In genomic region chr7:151081170-151082101, GRCh38 we compare ENCODE assay signal across 8 cellular contexts. TPM values are rescaled to one million over a fixed set of nuclear protein-coding genes. Genes with fewer than 3 reads are reported as not detected.
DNase-seq lines count a peak whose midpoint lies in the region; ATAC-seq and TF ChIP-seq lines count a peak whose summit lies in the region.

No MANE protein-coding gene starts in this region.

- no peak for TF ChIP-seq CTCF in A673 (conservative IDR thresholded peaks at IDR 0.05; ENCODE audit: low read depth, low read length)
- no peak for TF ChIP-seq CTCF in activated CD8-positive, alpha-beta T cell treated with anti-CD3 and anti-CD28 coated beads for 36 hours (IDR thresholded peaks at IDR 0.05)

- peaks cover 13% of the 10 kb centered on the region for H3K27me3 Mint-ChIP-seq in activated CD8-positive, alpha-beta T cell treated with anti-CD3 and anti-CD28 coated beads for 36 hours

- H3K27ac ChIP-seq in A673 (ENCODE audit: low read depth, low read length, poor library complexity, severe bottlenecking) = peak overlapping the region; percentile 95

- peak overlapping the region; percentile 99 for H3K9ac ChIP-seq in skeletal muscle satellite cell (ENCODE audit: low read depth, low read length)

- no TSS peak for BruUV-seq in A673 (replicated peaks; lab: Mats Ljungman, UMichigan)

- peak overlapping the region; percentile 76 for H3K27ac Mint-ChIP-seq in activated CD8-positive, alpha-beta T cell treated with anti-CD3 and anti-CD28 coated beads for 36 hours

- CTCF ChIA-PET in A673 (lab: Charles Lee) = no interaction called here
- CTCF ChIA-PET in activated CD8-positive, alpha-beta T cell treated with anti-CD3 and anti-CD28 coated beads for 36 hours (lab: Charles Lee) = interaction anchor here (1.0 to 3.7 kb wide), 4 partner anchors 9 to 64 kb away, joined by 3 to 38 read pairs (median 4); no protein-coding TSS in a partner anchor

- no peaks in the 10 kb centered on the region for H3K9me3 Mint-ChIP-seq in activated CD8-positive, alpha-beta T cell treated with anti-CD3 and anti-CD28 coated beads for 36 hours

- peak overlapping the region; percentile 99 for H3K4me3 ChIP-seq in A673 (ENCODE audit: low read depth, low read length, poor library complexity, severe bottlenecking)
- peak overlapping the region; percentile 95 for H3K4me3 ChIP-seq in H7 (ENCODE audit: insufficient read depth, low read depth, low read length)
- H3K4me3 ChIP-seq in skeletal muscle satellite cell (ENCODE audit: low read length) = peak overlapping the region; percentile 81

- POLR2A ChIA-PET in A673 (lab: Charles Lee; ENCODE audit: low non-redundant PET) = no interaction called here
- POLR2A ChIA-PET in activated CD8-positive, alpha-beta T cell treated with anti-CD3 and anti-CD28 coated beads for 36 hours (lab: Charles Lee) = interaction anchor here (1.2 kb wide), 1 partner anchor 13 kb away, joined by 3 read pairs; no protein-coding TSS in a partner anchor

- peak overlapping the region; percentile 99 for H3K4me2 ChIP-seq in skeletal muscle satellite cell (ENCODE audit: low read length)

- intact Hi-C loops in A673 (cut with micrococcal nuclease; ENCODE audit: unreplicated experiment) = no loop called here
- intact Hi-C loops in activated CD8-positive, alpha-beta T cell treated with anti-CD3 and anti-CD28 coated beads for 36 hours (cut with micrococcal nuclease) = loop anchor here (2.0 kb wide), 1 partner anchor 23 kb away; the partner anchor contains the start of gene SLC4A2
- intact Hi-C loops in left ventricle myocardium superior (cut with micrococcal nuclease) = no loop called here

- no peaks in the 10 kb centered on the region for H3K9me3 ChIP-seq in A673 (ENCODE audit: low read depth, low read length, poor library complexity, severe bottlenecking)
- H3K9me3 ChIP-seq in skeletal muscle satellite cell (replicated peaks; ENCODE audit: low read length) = no peaks in the 10 kb centered on the region

- ATAC-seq in activated CD8-positive, alpha-beta T cell treated with anti-CD3 and anti-CD28 coated beads for 36 hours = no peak
- peak; percentile 10 for ATAC-seq in left ventricle myocardium superior
- no peak for ATAC-seq in HG02678 (IDR thresholded peaks at IDR 0.05; ENCODE audit: unreplicated experiment)
- no peak for ATAC-seq in HG02938 (IDR thresholded peaks at IDR 0.05; ENCODE audit: unreplicated experiment)

- peak overlapping the region; percentile 99 for H3K4me3 Mint-ChIP-seq in activated CD8-positive, alpha-beta T cell treated with anti-CD3 and anti-CD28 coated beads for 36 hours

- H3K4me1 Mint-ChIP-seq in activated CD8-positive, alpha-beta T cell treated with anti-CD3 and anti-CD28 coated beads for 36 hours (ENCODE audit: low read depth) = peaks cover 39% of the 10 kb centered on the region

- H3K27me3 ChIP-seq in A673 (replicated peaks; ENCODE audit: insufficient read depth, low read depth, low read length, poor library complexity) = no peaks in the 10 kb centered on the region
- H3K27me3 ChIP-seq in H7 (ENCODE audit: control insufficient read depth, insufficient read depth, low read length) = peaks cover 5% of the 10 kb centered on the region; the same call in 1 of the 2 replicates
- no peaks in the 10 kb centered on the region for H3K27me3 ChIP-seq in skeletal muscle satellite cell (ENCODE audit: control insufficient read depth, insufficient read depth, low read length)

- peaks cover 10% of the 10 kb centered on the region for H3K36me3 ChIP-seq in A673 (ENCODE audit: insufficient read depth, low read length, poor library complexity, severe bottlenecking)
- H3K36me3 ChIP-seq in H7 (replicated peaks; ENCODE audit: control insufficient read depth, insufficient read depth, low read length) = no peaks in the 10 kb centered on the region; the same call in 1 of the 2 replicates
- H3K36me3 ChIP-seq in skeletal muscle satellite cell (ENCODE audit: insufficient read depth, low read length) = peaks cover 14% of the 10 kb centered on the region

- DNase-seq in A673 (ENCODE audit: low spot score) (no peak), H7 (peak; percentile 86), left ventricle myocardium superior (peak; percentile 66)
- no peak for DNase-seq in activated CD8-positive, alpha-beta T cell treated with anti-CD3 and anti-CD28 coated beads for 36 hours
- no peak for DNase-seq in stimulated activated CD4-positive, alpha-beta T cell treated with anti-CD3 and anti-CD28 coated beads, Interleukin-4, amount 100 ng/mL, for 4 hours

- H3K4me1 ChIP-seq in A673 (ENCODE audit: insufficient read depth, low read length, poor library complexity, severe bottlenecking) (peaks cover 45% of the 10 kb centered on the region), skeletal muscle satellite cell (ENCODE audit: control insufficient read depth, insufficient read depth, low read length) (peaks cover 45% of the 10 kb centered on the region)

- H3K36me3 Mint-ChIP-seq in activated CD8-positive, alpha-beta T cell treated with anti-CD3 and anti-CD28 coated beads for 36 hours (ENCODE audit: low read depth) = peaks cover 18% of the 10 kb centered on the region

RNA-seq across cellular contexts. Expression of gene FASTK, which starts 0.8 kb away (rescaled TPM):
- total RNA-seq in A673 (2021) (70.8 and 80.5 TPM in 2 replicates), left ventricle myocardium superior (79.4 TPM)
- 58.4 and 86.3 TPM in 2 replicates for total RNA-seq in H7 (2014; rRNA removed; shearing (Covaris generic))
- 10 to 100 TPM; 54.0 to 59.4 TPM for total RNA-seq in activated CD8-positive, alpha-beta T cell treated with anti-CD3 and anti-CD28 coated beads for 36 hours
- total RNA-seq in skeletal muscle satellite cell (2012; rRNA removed) = 58.3 and 85.2 TPM in 2 replicates

RNA-seq across cellular contexts. Expression of gene TMUB1, which starts 1.9 kb away (rescaled TPM):
- total RNA-seq in A673 (2021) (43.8 and 44.7 TPM in 2 replicates), left ventricle myocardium superior (38.7 TPM)
- total RNA-seq in H7 (2014; rRNA removed; shearing (Covaris generic)) = 67.4 and 73.4 TPM in 2 replicates
- 10 to 100 TPM; 59.7 to 64.2 TPM for total RNA-seq in activated CD8-positive, alpha-beta T cell treated with anti-CD3 and anti-CD28 coated beads for 36 hours
- 18.8 and 25.1 TPM in 2 replicates for total RNA-seq in skeletal muscle satellite cell (2012; rRNA removed)

RNA-seq across cellular contexts. Expression of gene AGAP3, which starts 4.8 kb away (rescaled TPM):
- total RNA-seq in A673 (2021) = 115 and 133 TPM in 2 replicates
- total RNA-seq in H7 (2014; rRNA removed; shearing (Covaris generic)) = 63.3 and 76.0 TPM in 2 replicates
- 10 to 100 TPM; 20.6 to 22.0 TPM for total RNA-seq in activated CD8-positive, alpha-beta T cell treated with anti-CD3 and anti-CD28 coated beads for 36 hours
- total RNA-seq in left ventricle myocardium superior = 69.7 TPM
- total RNA-seq in skeletal muscle satellite cell (2012; rRNA removed) = 60.1 and 66.2 TPM in 2 replicates

RNA-seq across cellular contexts. Expression of gene SLC4A2, which starts 22.0 kb away (rescaled TPM):
- 213 and 222 TPM in 2 replicates for total RNA-seq in A673 (2021)
- 85.7 and 105 TPM in 2 replicates for total RNA-seq in H7 (2014; rRNA removed; shearing (Covaris generic))
- 10 to 100 TPM; 42.7 to 46.1 TPM for total RNA-seq in activated CD8-positive, alpha-beta T cell treated with anti-CD3 and anti-CD28 coated beads for 36 hours
- total RNA-seq in left ventricle myocardium superior = 64.1 TPM
- 54.8 and 77.8 TPM in 2 replicates for total RNA-seq in skeletal muscle satellite cell (2012; rRNA removed)

RNA-seq across cellular contexts. Expression of gene CDK5, which starts 23.7 kb away (rescaled TPM):
- total RNA-seq in A673 (2021) (21.1 and 25.7 TPM in 2 replicates), left ventricle myocardium superior (8.1 TPM)
- total RNA-seq in H7 (2014; rRNA removed; shearing (Covaris generic)) = 24.3 and 36.9 TPM in 2 replicates
- total RNA-seq in activated CD8-positive, alpha-beta T cell treated with anti-CD3 and anti-CD28 coated beads for 36 hours = 10 to 100 TPM in 1 of 2 experiments, 1 to 10 TPM in 1; 9.9 to 10.4 TPM
- total RNA-seq in skeletal muscle satellite cell (2012; rRNA removed) = 15.7 and 18.1 TPM in 2 replicates

Comparison
In these comparisons a context has a peak if more than half of its experiments do, and no peak if none do; other contexts are left out.
1. DNase-seq: peak in H7 (single experiment) and left ventricle myocardium superior (single experiment); none in A673 (single experiment), activated CD8-positive, alpha-beta T cell treated with anti-CD3 and anti-CD28 coated beads for 36 hours (single experiment) and stimulated activated CD4-positive, alpha-beta T cell treated with anti-CD3 and anti-CD28 coated beads, Interleukin-4, amount 100 ng/mL, for 4 hours (0 of 2).
2. Peak in every context shown above with its lines, with median percentiles within 50 percentile points of each other: H3K4me3 ChIP-seq.